ENCODE assay signal across 1 cellular context in genomic region chr20:23606652-23607049, GRCh38.
TF ChIP-seq lines count a peak whose summit lies in the region.

No MANE protein-coding gene starts in this region.

TF ChIP-seq in HepG2, 621 proteins besides CTCF, POLR2A, EP300 and RAD21 (continued from another document and continues in another):
- TF ChIP-seq ZNF770 (CRISPR knock-in tag; IDR thresholded peaks at IDR 0.05) (no peak), ZNF280D (CRISPR knock-in tag; IDR thresholded peaks at IDR 0.05) (0 out of 2 replicates have a peak, but pooled peaks have one; percentile 64), FUBP1 (CRISPR knock-in tag; IDR thresholded peaks at IDR 0.05; ENCODE audit: borderline replicate concordance) (no peak), YY1 (IDR thresholded peaks at IDR 0.05; ENCODE audit: insufficient read depth, insufficient replicate concordance, low read depth, low read length) (peak; percentile 52), ZNF468 (CRISPR knock-in tag; IDR thresholded peaks at IDR 0.05) (no peak), ZFY (CRISPR knock-in tag; IDR thresholded peaks at IDR 0.05) (no peak), ESRRA (CRISPR knock-in tag; IDR thresholded peaks at IDR 0.05; ENCODE audit: low read depth) (no peak), SP4 (CRISPR knock-in tag; IDR thresholded peaks at IDR 0.05) (0 out of 2 replicates have a peak, but pooled peaks have one; percentile 26), AKAP8 (CRISPR knock-in tag; IDR thresholded peaks at IDR 0.05) (no peak), ARNT2 (CRISPR knock-in tag; IDR thresholded peaks at IDR 0.05; ENCODE audit: low read depth) (no peak), ZNF775 (CRISPR knock-in tag; IDR thresholded peaks at IDR 0.05; ENCODE audit: borderline replicate concordance) (no peak), FOXP4 (CRISPR knock-in tag; IDR thresholded peaks at IDR 0.05) (no peak), THRA (CRISPR knock-in tag; IDR thresholded peaks at IDR 0.05; ENCODE audit: borderline replicate concordance) (peak; percentile 61; the same call in 1 of the 2 replicates), HNRNPK (IDR thresholded peaks at IDR 0.05; ENCODE audit: low read depth, low read length, poor library complexity, severe bottlenecking) (no peak), ZFP1 (CRISPR knock-in tag; IDR thresholded peaks at IDR 0.05) (no peak), ZNF597 (CRISPR knock-in tag; IDR thresholded peaks at IDR 0.05) (no peak), ATRX (CRISPR knock-in tag; IDR thresholded peaks at IDR 0.05; ENCODE audit: borderline replicate concordance) (no peak), ZNF142 (CRISPR knock-in tag; IDR thresholded peaks at IDR 0.05) (peak; percentile 71; the same call in 1 of the 2 replicates), ZBED4 (CRISPR knock-in tag; IDR thresholded peaks at IDR 0.05; ENCODE audit: borderline replicate concordance) (no peak), NR2F1 (CRISPR knock-in tag; IDR thresholded peaks at IDR 0.05) (no peak), ZBTB42 (CRISPR knock-in tag; IDR thresholded peaks at IDR 0.05) (no peak), FOXC1 (CRISPR knock-in tag; IDR thresholded peaks at IDR 0.05; ENCODE audit: borderline replicate concordance) (no peak), PHF21A (CRISPR knock-in tag; IDR thresholded peaks at IDR 0.05) (no peak), AHR (CRISPR knock-in tag; IDR thresholded peaks at IDR 0.05) (no peak), MXD1 (CRISPR knock-in tag; IDR thresholded peaks at IDR 0.05) (no peak), ZNF362 (CRISPR knock-in tag; IDR thresholded peaks at IDR 0.05; ENCODE audit: borderline replicate concordance) (no peak), NCOA2 (CRISPR knock-in tag; IDR thresholded peaks at IDR 0.05) (no peak), ZNF761 (CRISPR knock-in tag; conservative IDR thresholded peaks at IDR 0.05) (no peak), ZFX (CRISPR knock-in tag; IDR thresholded peaks at IDR 0.05; ENCODE audit: low read depth) (peak; percentile 24; the same call in 1 of the 2 replicates), ZNF230 (CRISPR knock-in tag; IDR thresholded peaks at IDR 0.05) (no peak), ZNF570 (CRISPR knock-in tag; IDR thresholded peaks at IDR 0.05; ENCODE audit: borderline replicate concordance) (no peak), ZNF7 (CRISPR knock-in tag; IDR thresholded peaks at IDR 0.05) (no peak), ELF4 (CRISPR knock-in tag; IDR thresholded peaks at IDR 0.05; ENCODE audit: borderline replicate concordance) (no peak)
